24 cellular contexts compared by ENCODE assay signal in the genomic region with DNA sequence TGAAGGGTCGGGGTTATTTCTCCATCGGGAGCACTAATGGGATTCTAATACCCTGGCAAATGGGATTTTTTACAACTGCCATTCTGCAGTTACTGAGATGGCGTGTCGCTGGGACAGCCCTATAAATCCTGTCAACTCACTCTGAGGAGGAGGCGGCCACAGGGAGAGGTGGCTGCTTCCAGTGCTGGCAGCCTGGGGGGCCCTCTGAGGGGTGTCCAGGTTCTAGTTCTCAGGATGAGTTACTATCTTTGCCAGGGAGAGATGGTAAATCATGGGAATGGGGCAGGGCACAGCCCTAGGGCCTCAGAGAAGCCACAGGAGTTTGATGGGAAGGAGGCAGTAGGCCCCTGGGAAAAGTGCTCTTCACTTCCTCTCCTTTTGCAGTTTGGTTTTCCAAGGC.
DNase-seq lines count a peak whose midpoint lies in the region; TF ChIP-seq lines count a peak whose summit lies in the region.
"Had no signal": no experiment of that assay in that cellular context is flagged by ENCODE, and none has a peak within 500 bp of the region (broad histone marks: within the 10 kb centered on the region; RNA-seq: fewer than 3 reads in every experiment).

No MANE protein-coding gene starts in this region.

- intact Hi-C loops in spleen (cut with DNase I; ENCODE audit: low total_unique reads) = no loop called here

- TF ChIP-seq CTCF in WERI-Rb-1 (IDR thresholded peaks at IDR 0.05; ENCODE audit: low read depth, low read length) (no peak), nephron progenitor cell (IDR thresholded peaks at IDR 0.05) (no peak), spleen (IDR thresholded peaks at IDR 0.05 in 8 of 11, conservative IDR thresholded peaks at IDR 0.05 in 3 of 11) (no peak)

- TF ChIP-seq POLR2A in spleen (IDR thresholded peaks at IDR 0.05) = no peak

- H3K4me1 ChIP-seq in spleen = no peaks in the 10 kb centered on the region
- H3K4me1 ChIP-seq: BLaER1 treated with 17β-estradiol and CSF1 and Interleukin-3, amounts not matched to agents 10 nM and 100 nM had no signal

- DNase-seq in WERI-Rb-1 = no peak
- DNase-seq in left kidney (ENCODE audit: low read depth, low spot score) = peak; percentile 82
- peak; percentile 64 for DNase-seq in nephron progenitor cell
- no peak for DNase-seq in AG20443 (ENCODE audit: low spot score)
- DNase-seq in C1 segment of cervical spinal cord (lab: John Stamatoyannopoulos, UW) = no peak
- no peak for DNase-seq in spleen
- DNase-seq: 8988T; ACHN; AML-193; CD4-positive, alpha-beta memory T cell; CD4-positive, CD25-positive, alpha-beta regulatory T cell; CD8-positive, alpha-beta memory T cell; COR-L47; DMS 273 treated with DMSO at 0.1 percent for 48 hours; DMS153; DMS53; DMS79; DND-41; EL; GDM1 had no signal

- no peak overlapping the region for H3K4me3 Mint-ChIP-seq in nephron progenitor cell
- H3K4me3 Mint-ChIP-seq: B cell; CD14-positive monocyte; CD4-positive, alpha-beta memory T cell; CD4-positive, CD25-positive, alpha-beta regulatory T cell; CD8-positive, alpha-beta memory T cell had no signal

- H3K27ac ChIP-seq in WERI-Rb-1 (peak overlapping the region; percentile 74), spleen (no peak overlapping the region)
- H3K27ac ChIP-seq: BLaER1 treated with 17β-estradiol and CSF1 and Interleukin-3, amounts not matched to agents 10 nM and 100 nM had no signal

- H3K36me3 ChIP-seq in WERI-Rb-1 = no peaks in the 10 kb centered on the region
- no peaks in the 10 kb centered on the region for H3K36me3 ChIP-seq in spleen
- H3K36me3 ChIP-seq: BLaER1 treated with 17β-estradiol and CSF1 and Interleukin-3, amounts not matched to agents 10 nM and 100 nM had no signal

- 65 to 83% (median 68%) methylated on average over 5 of the region's 5 CpGs for WGBS in spleen, 5 donors

- no peaks in the 10 kb centered on the region for H3K27me3 ChIP-seq in WERI-Rb-1 (ENCODE audit: insufficient read depth, low read depth, severe bottlenecking)
- H3K27me3 ChIP-seq in spleen (replicated peaks in 1 of 7) = peaks cover 0 to 17% (median 0%) of the 10 kb centered on the region in 7 donors
- H3K27me3 ChIP-seq: BLaER1 treated with 17β-estradiol and CSF1 and Interleukin-3, amounts not matched to agents 10 nM and 100 nM had no signal

- H3K27ac Mint-ChIP-seq in nephron progenitor cell = no peak overlapping the region
- H3K27ac Mint-ChIP-seq: B cell; CD14-positive monocyte; CD4-positive, alpha-beta memory T cell; CD4-positive, CD25-positive, alpha-beta regulatory T cell; CD8-positive, alpha-beta memory T cell had no signal

- H3K4me3 ChIP-seq in WERI-Rb-1 (ENCODE audit: low read depth, low read length) (no peak overlapping the region), spleen (no peak overlapping the region)
- H3K4me3 ChIP-seq: BLaER1 treated with 17β-estradiol and CSF1 and Interleukin-3, amounts not matched to agents 10 nM and 100 nM; GM12878 had no signal

- peaks cover 73% of the 10 kb centered on the region for H3K4me1 Mint-ChIP-seq in nephron progenitor cell
- H3K4me1 Mint-ChIP-seq: B cell; CD14-positive monocyte; CD4-positive, alpha-beta memory T cell; CD4-positive, CD25-positive, alpha-beta regulatory T cell; CD8-positive, alpha-beta memory T cell had no signal

- H3K36me3 Mint-ChIP-seq in nephron progenitor cell (ENCODE audit: low read depth) = peaks cover 5% of the 10 kb centered on the region
- H3K36me3 Mint-ChIP-seq: CD14-positive monocyte; CD4-positive, alpha-beta memory T cell; CD4-positive, CD25-positive, alpha-beta regulatory T cell; CD8-positive, alpha-beta memory T cell had no signal

- peaks cover 10% of the 10 kb centered on the region for H3K27me3 Mint-ChIP-seq in nephron progenitor cell (ENCODE audit: low read depth, poor library complexity)
- H3K27me3 Mint-ChIP-seq: B cell; CD4-positive, CD25-positive, alpha-beta regulatory T cell; CD8-positive, alpha-beta memory T cell had no signal

- H3K9me3 Mint-ChIP-seq in nephron progenitor cell = peaks cover 20% of the 10 kb centered on the region

- H3K9me3 ChIP-seq in WERI-Rb-1 (ENCODE audit: severe bottlenecking) (no peaks in the 10 kb centered on the region), spleen (no peaks in the 10 kb centered on the region)
- H3K9me3 ChIP-seq: BLaER1 treated with 17β-estradiol and CSF1 and Interleukin-3, amounts not matched to agents 10 nM and 100 nM had no signal

Comparison
In these comparisons a context has a peak if more than half of its experiments do, and no peak if none do; other contexts are left out.
1. DNase-seq: peak in left kidney (single experiment) and nephron progenitor cell (single experiment); none in WERI-Rb-1 (single experiment), AG20443 (single experiment), C1 segment of cervical spinal cord (0 of 14) and spleen (single experiment).